In genomic region chr5:10353241-10354047, GRCh38 we compare ENCODE assay signal across 8 cellular contexts. TPM values are rescaled to one million over a fixed set of nuclear protein-coding genes. Genes with fewer than 3 reads are reported as not detected.
A peak's percentile ranks its signal among the peaks of the same experiment; 100 is the strongest.
DNase-seq lines count a peak whose midpoint lies in the region; ATAC-seq, FAIRE-seq and TF ChIP-seq lines count a peak whose summit lies in the region.

Gene MARCHF6 (plus strand): TSS chr5:10353695. CDS start chr5:10353899, 204 bp downstream.

- H3K9me3 ChIP-seq in pancreas (no peaks in the 10 kb centered on the region), thyroid gland (no peaks in the 10 kb centered on the region)

- WGBS in pancreas, 2 donors: 1% methylated on average over 49 to 92 of the region's 92 CpGs
- 0 to 1% methylated on average over 32 to 43 of the region's 92 CpGs for whole genome bisulfite sequencing in thyroid gland, 2 donors

- DNase-seq in GM12864 (ENCODE audit: low read depth) (peak; percentile 85), NCI-H1417 (lab: John Stamatoyannopoulos, UW) (peak; percentile 98 to 99 (median 99)), SW 1271 (lab: John Stamatoyannopoulos, UW) (peak; percentile 78 to 92), Right ventricle myocardium superior (peak; percentile 97), pancreas (peak; percentile 96 to 99 (median 98)), thyroid gland (peak; percentile 97)
- DNase-seq in activated naive CD8-positive, alpha-beta T cell treated with anti-CD3 and anti-CD28 coated beads, Interleukin-2, amount 50 U/mL, for 16 hours (ENCODE audit: low read depth, low spot score): peak; percentile 82

- H3K4me3 ChIP-seq in GM12864 (ENCODE audit: low read depth, low read length) (peak within 1 kb of the TSS; percentile 95), pancreas (peak within 1 kb of the TSS; percentile 62 to 98 (median 94)), thyroid gland (replicated peaks in 1 of 3) (peak within 1 kb of the TSS; percentile 73 to 96 (median 92))

- ATAC-seq in HG02759 (IDR thresholded peaks at IDR 0.05; ENCODE audit: unreplicated experiment): peak; percentile 87
- peak; percentile 97 for ATAC-seq in Right ventricle myocardium superior (ENCODE audit: poor library complexity)
- peak; percentile 92 to 97 (median 93) for ATAC-seq in pancreas

- no peaks in the 10 kb centered on the region for H3K27me3 ChIP-seq in pancreas
- H3K27me3 ChIP-seq in thyroid gland: no peaks in the 10 kb centered on the region

- intact Hi-C loops in Right ventricle myocardium superior (cut with DNase I) (no loop called here), pancreas (cut with DNase I) (no loop called here), thyroid gland (cut with DNase I) (no loop called here)

- TF ChIP-seq CTCF in GM12864 (IDR thresholded peaks at IDR 0.05; ENCODE audit: low read depth, low read length, missing control alignments) (no peak), pancreas (IDR thresholded peaks at IDR 0.05) (no peak), thyroid gland (IDR thresholded peaks at IDR 0.05) (peak in 1 of 6 experiments; percentile 18)

- H3K36me3 ChIP-seq in pancreas (no peaks in the 10 kb centered on the region), thyroid gland (no peaks in the 10 kb centered on the region)

- H3K27ac ChIP-seq in pancreas: peak within 1 kb of the TSS; percentile 92 to 100 (median 98)
- peak within 1 kb of the TSS; percentile 95 to 98 (median 96) for H3K27ac ChIP-seq in thyroid gland

- TF ChIP-seq POLR2A in thyroid gland (IDR thresholded peaks at IDR 0.05): peak; percentile 94 to 98

- no peak for FAIRE-seq in pancreas (lab: Jason Lieb, UNC)

- H3K4me1 ChIP-seq in pancreas (peaks cover 5 to 29% (median 15%) of the 10 kb centered on the region in 3 donors), thyroid gland (peaks cover 10 to 22% of the 10 kb centered on the region in 2 donors)

RNA-seq across cellular contexts. Expression of gene MARCHF6, which starts in this region (rescaled TPM):
- 170 TPM for total RNA-seq in Right ventricle myocardium superior
- total RNA-seq in pancreas: 100 to 1,000 TPM in 1 of 6 donors, 10 to 100 TPM in 5; 72.4 to 105 (median 83.3) TPM
- polyA plus RNA-seq in pancreas: 10 to 100 TPM; 68.5 to 88.4 TPM
- 100 to 1,000 TPM; 105 to 296 (median 213) TPM for total RNA-seq in thyroid gland

Comparison
In these comparisons a context has a peak if more than half of its experiments do, and no peak if none do; other contexts are left out.
1. Peak in every context shown above with its lines: DNase-seq, ATAC-seq, H3K4me3 ChIP-seq and H3K27ac ChIP-seq.